ENCODE assay signal across 1 cellular context in the genomic region with DNA sequence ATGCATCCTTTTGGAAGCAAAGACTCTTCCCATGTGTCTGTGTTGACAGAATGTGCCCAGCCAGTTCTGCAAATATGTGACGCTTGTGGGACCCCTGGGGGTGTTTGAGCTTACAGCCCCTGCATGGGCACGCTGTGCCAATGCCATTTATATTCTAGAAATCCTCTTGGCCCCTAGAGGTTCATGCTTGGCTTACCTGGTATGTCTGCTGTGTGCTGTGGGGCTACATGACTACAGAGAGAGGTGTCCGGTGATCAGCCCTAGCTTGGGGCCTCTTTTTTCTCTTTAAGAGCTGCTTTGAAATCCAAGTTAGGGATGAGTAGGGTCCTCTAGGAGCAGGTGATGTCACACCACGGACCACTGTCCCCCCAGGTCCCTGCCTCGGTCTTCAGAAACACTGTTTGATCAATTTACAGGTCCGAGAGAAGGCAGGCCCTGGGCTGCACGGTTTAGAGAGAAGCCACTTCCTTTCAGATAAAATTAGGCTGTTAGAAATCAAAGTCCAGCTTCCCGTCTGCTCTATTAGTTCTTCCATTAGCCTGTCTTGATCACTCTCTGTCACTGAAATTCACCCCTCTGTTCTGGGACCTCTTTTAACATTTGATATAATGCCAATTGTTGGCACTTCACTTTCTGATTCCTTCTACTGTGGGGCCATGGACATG.
TF ChIP-seq lines count a peak whose summit lies in the region.

No MANE protein-coding gene starts in this region.

TF ChIP-seq in K562, 482 proteins besides CTCF, POLR2A, EP300 and RAD21:
- TF ChIP-seq HMG20B (CRISPR knock-in tag; IDR thresholded peaks at IDR 0.05), result no peak
- TF ChIP-seq ZNF24 (IDR thresholded peaks at IDR 0.05), result no peak
- TF ChIP-seq ZNF3 (CRISPR knock-in tag; IDR thresholded peaks at IDR 0.05), result no peak
- no peak for TF ChIP-seq ETV6 (IDR thresholded peaks at IDR 0.05; ENCODE audit: borderline replicate concordance in 1 of 2, low read depth in 2 of 2, low read length in 1 of 2)
- no peak for TF ChIP-seq ETV6 (CRISPR knock-in tag; IDR thresholded peaks at IDR 0.05; ENCODE audit: borderline replicate concordance)
- TF ChIP-seq NR2C1 (IDR thresholded peaks at IDR 0.05), result no peak
- no peak for TF ChIP-seq NR2C1 (tag; IDR thresholded peaks at IDR 0.05)
- TF ChIP-seq ELK1 (CRISPR knock-in tag; IDR thresholded peaks at IDR 0.05), result no peak
- no peak for TF ChIP-seq RCOR1 (IDR thresholded peaks at IDR 0.05; ENCODE audit: borderline replicate concordance in 1 of 2, low read depth in 2 of 2, low read length in 2 of 2)
- TF ChIP-seq ZNF395 (CRISPR knock-in tag; IDR thresholded peaks at IDR 0.05), result no peak
- TF ChIP-seq, protein P1, sequence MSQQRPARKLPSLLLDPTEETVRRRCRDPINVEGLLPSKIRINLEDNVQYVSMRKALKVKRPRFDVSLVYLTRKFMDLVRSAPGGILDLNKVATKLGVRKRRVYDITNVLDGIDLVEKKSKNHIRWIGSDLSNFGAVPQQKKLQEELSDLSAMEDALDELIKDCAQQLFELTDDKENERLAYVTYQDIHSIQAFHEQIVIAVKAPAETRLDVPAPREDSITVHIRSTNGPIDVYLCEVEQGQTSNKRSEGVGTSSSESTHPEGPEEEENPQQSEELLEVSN (IDR thresholded peaks at IDR 0.05; ENCODE audit: borderline replicate concordance in 1 of 2, extremely low read depth in 1 of 2, insufficient read depth in 1 of 2, insufficient read length in 1 of 2, low read depth in 1 of 2, low read length in 1 of 2, poor library complexity in 1 of 2, severe bottlenecking in 1 of 2), result no peak
- no peak for TF ChIP-seq XRCC5 (IDR thresholded peaks at IDR 0.05; ENCODE audit: low read depth, low read length)
- TF ChIP-seq TFAP4 (CRISPR knock-in tag; IDR thresholded peaks at IDR 0.05; ENCODE audit: borderline replicate concordance), result no peak
- no peak for TF ChIP-seq ZNF785 (CRISPR knock-in tag; IDR thresholded peaks at IDR 0.05)
- no peak for TF ChIP-seq ZNF592 (IDR thresholded peaks at IDR 0.05)
- TF ChIP-seq, protein P2, sequence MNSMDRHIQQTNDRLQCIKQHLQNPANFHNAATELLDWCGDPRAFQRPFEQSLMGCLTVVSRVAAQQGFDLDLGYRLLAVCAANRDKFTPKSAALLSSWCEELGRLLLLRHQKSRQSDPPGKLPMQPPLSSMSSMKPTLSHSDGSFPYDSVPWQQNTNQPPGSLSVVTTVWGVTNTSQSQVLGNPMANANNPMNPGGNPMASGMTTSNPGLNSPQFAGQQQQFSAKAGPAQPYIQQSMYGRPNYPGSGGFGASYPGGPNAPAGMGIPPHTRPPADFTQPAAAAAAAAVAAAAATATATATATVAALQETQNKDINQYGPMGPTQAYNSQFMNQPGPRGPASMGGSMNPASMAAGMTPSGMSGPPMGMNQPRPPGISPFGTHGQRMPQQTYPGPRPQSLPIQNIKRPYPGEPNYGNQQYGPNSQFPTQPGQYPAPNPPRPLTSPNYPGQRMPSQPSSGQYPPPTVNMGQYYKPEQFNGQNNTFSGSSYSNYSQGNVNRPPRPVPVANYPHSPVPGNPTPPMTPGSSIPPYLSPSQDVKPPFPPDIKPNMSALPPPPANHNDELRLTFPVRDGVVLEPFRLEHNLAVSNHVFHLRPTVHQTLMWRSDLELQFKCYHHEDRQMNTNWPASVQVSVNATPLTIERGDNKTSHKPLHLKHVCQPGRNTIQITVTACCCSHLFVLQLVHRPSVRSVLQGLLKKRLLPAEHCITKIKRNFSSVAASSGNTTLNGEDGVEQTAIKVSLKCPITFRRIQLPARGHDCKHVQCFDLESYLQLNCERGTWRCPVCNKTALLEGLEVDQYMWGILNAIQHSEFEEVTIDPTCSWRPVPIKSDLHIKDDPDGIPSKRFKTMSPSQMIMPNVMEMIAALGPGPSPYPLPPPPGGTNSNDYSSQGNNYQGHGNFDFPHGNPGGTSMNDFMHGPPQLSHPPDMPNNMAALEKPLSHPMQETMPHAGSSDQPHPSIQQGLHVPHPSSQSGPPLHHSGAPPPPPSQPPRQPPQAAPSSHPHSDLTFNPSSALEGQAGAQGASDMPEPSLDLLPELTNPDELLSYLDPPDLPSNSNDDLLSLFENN (IDR thresholded peaks at IDR 0.05; ENCODE audit: low read depth in 2 of 2, low read length in 2 of 2), result no peak
- no peak for TF ChIP-seq KLF10 (CRISPR knock-in tag; IDR thresholded peaks at IDR 0.05)
- TF ChIP-seq, protein P3, sequence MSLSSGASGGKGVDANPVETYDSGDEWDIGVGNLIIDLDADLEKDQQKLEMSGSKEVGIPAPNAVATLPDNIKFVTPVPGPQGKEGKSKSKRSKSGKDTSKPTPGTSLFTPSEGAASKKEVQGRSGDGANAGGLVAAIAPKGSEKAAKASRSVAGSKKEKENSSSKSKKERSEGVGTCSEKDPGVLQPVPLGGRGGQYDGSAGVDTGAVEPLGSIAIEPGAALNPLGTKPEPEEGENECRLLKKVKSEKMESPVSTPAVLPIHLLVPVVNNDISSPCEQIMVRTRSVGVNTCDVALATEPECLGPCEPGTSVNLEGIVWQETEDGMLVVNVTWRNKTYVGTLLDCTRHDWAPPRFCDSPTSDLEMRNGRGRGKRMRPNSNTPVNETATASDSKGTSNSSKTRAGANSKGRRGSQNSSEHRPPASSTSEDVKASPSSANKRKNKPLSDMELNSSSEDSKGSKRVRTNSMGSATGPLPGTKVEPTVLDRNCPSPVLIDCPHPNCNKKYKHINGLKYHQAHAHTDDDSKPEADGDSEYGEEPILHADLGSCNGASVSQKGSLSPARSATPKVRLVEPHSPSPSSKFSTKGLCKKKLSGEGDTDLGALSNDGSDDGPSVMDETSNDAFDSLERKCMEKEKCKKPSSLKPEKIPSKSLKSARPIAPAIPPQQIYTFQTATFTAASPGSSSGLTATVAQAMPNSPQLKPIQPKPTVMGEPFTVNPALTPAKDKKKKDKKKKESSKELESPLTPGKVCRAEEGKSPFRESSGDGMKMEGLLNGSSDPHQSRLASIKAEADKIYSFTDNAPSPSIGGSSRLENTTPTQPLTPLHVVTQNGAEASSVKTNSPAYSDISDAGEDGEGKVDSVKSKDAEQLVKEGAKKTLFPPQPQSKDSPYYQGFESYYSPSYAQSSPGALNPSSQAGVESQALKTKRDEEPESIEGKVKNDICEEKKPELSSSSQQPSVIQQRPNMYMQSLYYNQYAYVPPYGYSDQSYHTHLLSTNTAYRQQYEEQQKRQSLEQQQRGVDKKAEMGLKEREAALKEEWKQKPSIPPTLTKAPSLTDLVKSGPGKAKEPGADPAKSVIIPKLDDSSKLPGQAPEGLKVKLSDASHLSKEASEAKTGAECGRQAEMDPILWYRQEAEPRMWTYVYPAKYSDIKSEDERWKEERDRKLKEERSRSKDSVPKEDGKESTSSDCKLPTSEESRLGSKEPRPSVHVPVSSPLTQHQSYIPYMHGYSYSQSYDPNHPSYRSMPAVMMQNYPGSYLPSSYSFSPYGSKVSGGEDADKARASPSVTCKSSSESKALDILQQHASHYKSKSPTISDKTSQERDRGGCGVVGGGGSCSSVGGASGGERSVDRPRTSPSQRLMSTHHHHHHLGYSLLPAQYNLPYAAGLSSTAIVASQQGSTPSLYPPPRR (CRISPR knock-in tag; IDR thresholded peaks at IDR 0.05; ENCODE audit: borderline replicate concordance), result no peak
- no peak for TF ChIP-seq CREB3L1 (IDR thresholded peaks at IDR 0.05; ENCODE audit: borderline replicate concordance, low read depth)
- TF ChIP-seq U2AF2 (optimal IDR thresholded peaks at IDR 0.05; ENCODE audit: low read depth, low read length), result no peak
- TF ChIP-seq FOXJ2 (tag; IDR thresholded peaks at IDR 0.05), result no peak
- no peak for TF ChIP-seq MAZ (CRISPR knock-in tag; conservative IDR thresholded peaks at IDR 0.05 in 1 of 2, IDR thresholded peaks at IDR 0.05 in 1 of 2)
